In genomic region chr19:4431808-4432674, GRCh38 we compare ENCODE assay signal across 1 cellular context.
TF ChIP-seq lines count a peak whose summit lies in the region.

No MANE protein-coding gene starts in this region.

TF ChIP-seq in HepG2, 621 proteins besides CTCF, POLR2A, EP300 and RAD21:
- TF ChIP-seq, protein P1, sequence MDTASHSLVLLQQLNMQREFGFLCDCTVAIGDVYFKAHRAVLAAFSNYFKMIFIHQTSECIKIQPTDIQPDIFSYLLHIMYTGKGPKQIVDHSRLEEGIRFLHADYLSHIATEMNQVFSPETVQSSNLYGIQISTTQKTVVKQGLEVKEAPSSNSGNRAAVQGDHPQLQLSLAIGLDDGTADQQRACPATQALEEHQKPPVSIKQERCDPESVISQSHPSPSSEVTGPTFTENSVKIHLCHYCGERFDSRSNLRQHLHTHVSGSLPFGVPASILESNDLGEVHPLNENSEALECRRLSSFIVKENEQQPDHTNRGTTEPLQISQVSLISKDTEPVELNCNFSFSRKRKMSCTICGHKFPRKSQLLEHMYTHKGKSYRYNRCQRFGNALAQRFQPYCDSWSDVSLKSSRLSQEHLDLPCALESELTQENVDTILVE (CRISPR knock-in tag; IDR thresholded peaks at IDR 0.05) = no peak
- TF ChIP-seq ESRRA (CRISPR knock-in tag; IDR thresholded peaks at IDR 0.05; ENCODE audit: low read depth) = no peak
- no peak for TF ChIP-seq CBX5 (CRISPR knock-in tag; IDR thresholded peaks at IDR 0.05; ENCODE audit: borderline replicate concordance)
- TF ChIP-seq ETV6 (CRISPR knock-in tag; conservative IDR thresholded peaks at IDR 0.05) = no peak
- TF ChIP-seq, protein P2, sequence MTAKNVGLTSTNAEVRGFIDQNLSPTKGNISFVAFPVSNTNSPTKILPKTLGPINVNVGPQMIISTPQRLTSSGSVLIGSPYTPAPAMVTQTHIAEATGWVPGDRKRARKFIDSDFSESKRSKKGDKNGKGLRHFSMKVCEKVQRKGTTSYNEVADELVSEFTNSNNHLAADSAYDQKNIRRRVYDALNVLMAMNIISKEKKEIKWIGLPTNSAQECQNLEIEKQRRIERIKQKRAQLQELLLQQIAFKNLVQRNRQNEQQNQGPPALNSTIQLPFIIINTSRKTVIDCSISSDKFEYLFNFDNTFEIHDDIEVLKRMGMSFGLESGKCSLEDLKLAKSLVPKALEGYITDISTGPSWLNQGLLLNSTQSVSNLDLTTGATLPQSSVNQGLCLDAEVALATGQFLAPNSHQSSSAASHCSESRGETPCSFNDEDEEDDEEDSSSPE (CRISPR knock-in tag; IDR thresholded peaks at IDR 0.05) = no peak
- no peak for TF ChIP-seq ZMYM4 (CRISPR knock-in tag; IDR thresholded peaks at IDR 0.05)
- no peak for TF ChIP-seq PAX8 (CRISPR knock-in tag; IDR thresholded peaks at IDR 0.05; ENCODE audit: borderline replicate concordance)
- no peak for TF ChIP-seq MXD3 (CRISPR knock-in tag; IDR thresholded peaks at IDR 0.05)
- no peak for TF ChIP-seq FOXO4 (CRISPR knock-in tag; conservative IDR thresholded peaks at IDR 0.05)
- no peak for TF ChIP-seq NFAT5 (CRISPR knock-in tag; IDR thresholded peaks at IDR 0.05)
- no peak for TF ChIP-seq ZNF609 (CRISPR knock-in tag; IDR thresholded peaks at IDR 0.05; ENCODE audit: borderline replicate concordance)
- no peak for TF ChIP-seq GMEB2 (CRISPR knock-in tag; IDR thresholded peaks at IDR 0.05; ENCODE audit: low read depth)
- TF ChIP-seq SOX6 (IDR thresholded peaks at IDR 0.05) = no peak
- TF ChIP-seq SOX6 (CRISPR knock-in tag; IDR thresholded peaks at IDR 0.05) = no peak
- no peak for TF ChIP-seq NR3C1 (CRISPR knock-in tag; IDR thresholded peaks at IDR 0.05)
- no peak for TF ChIP-seq BCLAF1 (IDR thresholded peaks at IDR 0.05)
